12 cellular contexts compared by ENCODE assay signal in the genomic region with DNA sequence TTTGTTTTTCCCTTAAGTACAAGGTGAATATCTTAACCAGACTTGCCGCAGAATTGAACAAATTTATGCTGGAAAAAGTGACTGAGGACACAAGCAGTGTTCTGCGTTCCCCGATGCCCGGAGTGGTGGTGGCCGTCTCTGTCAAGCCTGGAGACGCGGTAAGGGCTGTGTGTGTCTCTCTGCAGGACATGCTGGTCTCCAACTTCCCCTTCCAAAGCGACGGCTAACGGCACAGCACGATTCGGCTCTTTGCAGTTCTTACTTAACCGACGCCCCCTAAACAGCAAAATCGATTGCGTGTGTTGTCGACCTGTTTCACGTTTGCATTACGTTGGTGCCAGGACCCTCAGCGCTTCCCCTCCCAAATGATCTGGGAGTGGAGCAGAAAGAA.
"Had no signal": no experiment of that assay in that cellular context is flagged by ENCODE, and none has a peak within 500 bp of the region (broad histone marks: within the 10 kb centered on the region; RNA-seq: fewer than 3 reads in every experiment).

No MANE protein-coding gene starts in this region.

- H3K4me3 Mint-ChIP-seq: activated naive CD4-positive, alpha-beta T cell treated with anti-CD3 and anti-CD28 coated beads for 36 hours; activated naive CD8-positive, alpha-beta T cell treated with anti-CD3 and anti-CD28 coated beads, Interleukin-2, amount 50 U/mL, for 24 hours; activated T-helper 17 cell treated with anti-CD3 and anti-CD28 coated beads, Interleukin-2, amount 50 U/mL, for 72 hours; natural killer cell treated with Interleukin-12 subunit alpha and Interleukin-12 subunit beta and Interleukin-15 and Interleukin-18, amount 100 ng/mL, for 72 hours; stimulated activated naive CD8-positive, alpha-beta T cell treated with anti-CD3 and anti-CD28 coated beads, Interleukin-15, Interleukin-2, amounts not matched to agents 100 ng/mL and 50 ng/mL, for 24 hours had no signal

- H3K27ac ChIP-seq: foreskin keratinocyte, prostate gland, suprapubic skin had no signal

- H3K4me3 ChIP-seq: prostate gland, right lobe of liver, smooth muscle cell, suprapubic skin had no signal

- H3K9me3 ChIP-seq: prostate gland, right lobe of liver, suprapubic skin had no signal

- H3K9me3 Mint-ChIP-seq: activated naive CD4-positive, alpha-beta T cell treated with anti-CD3 and anti-CD28 coated beads for 36 hours; activated naive CD8-positive, alpha-beta T cell treated with anti-CD3 and anti-CD28 coated beads, Interleukin-2, amount 50 U/mL, for 24 hours; activated T-helper 17 cell treated with anti-CD3 and anti-CD28 coated beads, Interleukin-2, amount 50 U/mL, for 72 hours; immature natural killer cell; natural killer cell treated with Interleukin-12 subunit alpha and Interleukin-12 subunit beta and Interleukin-15 and Interleukin-18, amount 100 ng/mL, for 72 hours; stimulated activated naive CD8-positive, alpha-beta T cell treated with anti-CD3 and anti-CD28 coated beads, Interleukin-15, Interleukin-2, amounts not matched to agents 100 ng/mL and 50 ng/mL, for 24 hours; type B pancreatic cell had no signal

- H3K27me3 Mint-ChIP-seq: activated naive CD8-positive, alpha-beta T cell treated with anti-CD3 and anti-CD28 coated beads, Interleukin-2, amount 50 U/mL, for 24 hours; natural killer cell treated with Interleukin-12 subunit alpha and Interleukin-12 subunit beta and Interleukin-15 and Interleukin-18, amount 100 ng/mL, for 72 hours; stimulated activated naive CD8-positive, alpha-beta T cell treated with anti-CD3 and anti-CD28 coated beads, Interleukin-15, Interleukin-2, amounts not matched to agents 100 ng/mL and 50 ng/mL, for 24 hours; type B pancreatic cell had no signal

- H3K36me3 ChIP-seq: prostate gland, right lobe of liver, suprapubic skin had no signal

- H3K4me2 ChIP-seq: smooth muscle cell had no signal

- H3K27me3 ChIP-seq: foreskin keratinocyte, right lobe of liver, suprapubic skin had no signal

- H3K27ac Mint-ChIP-seq: activated naive CD4-positive, alpha-beta T cell treated with anti-CD3 and anti-CD28 coated beads for 36 hours; activated naive CD8-positive, alpha-beta T cell treated with anti-CD3 and anti-CD28 coated beads, Interleukin-2, amount 50 U/mL, for 24 hours; activated T-helper 17 cell treated with anti-CD3 and anti-CD28 coated beads, Interleukin-2, amount 50 U/mL, for 72 hours; stimulated activated naive CD8-positive, alpha-beta T cell treated with anti-CD3 and anti-CD28 coated beads, Interleukin-15, Interleukin-2, amounts not matched to agents 100 ng/mL and 50 ng/mL, for 24 hours had no signal

- H3K36me3 Mint-ChIP-seq: natural killer cell treated with Interleukin-12 subunit alpha and Interleukin-12 subunit beta and Interleukin-15 and Interleukin-18, amount 100 ng/mL, for 72 hours had no signal

- H3K4me1 ChIP-seq: foreskin keratinocyte, prostate gland had no signal
